Comparison of ENCODE assay signal across 20 cellular contexts in genomic region chr9:123070210-123070609, GRCh38. TPM values are rescaled to one million over a fixed set of nuclear protein-coding genes. Genes with fewer than 3 reads are reported as not detected.
"Had no signal": no experiment of that assay in that cellular context is flagged by ENCODE, and none has a peak within 500 bp of the region (broad histone marks: within the 10 kb centered on the region; RNA-seq: fewer than 3 reads in every experiment).

No MANE protein-coding gene starts in this region.

- ATAC-seq: body of pancreas, left lung had no signal

- H3K27me3 Mint-ChIP-seq: activated CD4-positive, alpha-beta T cell treated with anti-CD3 and anti-CD28 coated beads, Interleukin-2, amount 10 ng/mL, durations not matched to agents 24 days and 14 days; activated naive CD8-positive, alpha-beta T cell; stimulated activated naive CD8-positive, alpha-beta T cell treated with anti-CD3 and anti-CD28 coated beads, Interleukin-15, Interleukin-2, amounts not matched to agents 100 ng/mL and 50 ng/mL, for 24 hours had no signal

- H3K27ac Mint-ChIP-seq: activated CD4-positive, alpha-beta T cell treated with anti-CD3 and anti-CD28 coated beads, Interleukin-2, amount 10 ng/mL, durations not matched to agents 24 days and 14 days; activated naive CD8-positive, alpha-beta T cell; endodermal cell; nephron; stimulated activated naive CD8-positive, alpha-beta T cell treated with anti-CD3 and anti-CD28 coated beads, Interleukin-15, Interleukin-2, amounts not matched to agents 100 ng/mL and 50 ng/mL, for 24 hours; T-helper 2 cell treated with Interferon-gamma antibody and Interleukin-4, amounts not matched to agents 5 μg/mL and 100 μg/mL, for 36 hours had no signal

- H3K9me3 Mint-ChIP-seq: activated CD4-positive, alpha-beta T cell treated with anti-CD3 and anti-CD28 coated beads, Interleukin-2, amount 10 ng/mL, durations not matched to agents 24 days and 14 days; endodermal cell; nephron; stimulated activated naive CD8-positive, alpha-beta T cell treated with anti-CD3 and anti-CD28 coated beads, Interleukin-15, Interleukin-2, amounts not matched to agents 100 ng/mL and 50 ng/mL, for 24 hours; T-helper 2 cell treated with Interferon-gamma antibody and Interleukin-4, amounts not matched to agents 5 μg/mL and 100 μg/mL, for 36 hours had no signal

- FAIRE-seq: frontal cortex, kidney, TTC549 had no signal

- H3K4me3 Mint-ChIP-seq: activated CD4-positive, alpha-beta T cell treated with anti-CD3 and anti-CD28 coated beads, Interleukin-2, amount 10 ng/mL, durations not matched to agents 24 days and 14 days; activated naive CD8-positive, alpha-beta T cell; endodermal cell; nephron; stimulated activated naive CD8-positive, alpha-beta T cell treated with anti-CD3 and anti-CD28 coated beads, Interleukin-15, Interleukin-2, amounts not matched to agents 100 ng/mL and 50 ng/mL, for 24 hours; T-helper 2 cell treated with Interferon-gamma antibody and Interleukin-4, amounts not matched to agents 5 μg/mL and 100 μg/mL, for 36 hours had no signal

- DNase-seq: activated CD4-positive, alpha-beta T cell treated with anti-CD3 and anti-CD28 coated beads, Interleukin-2, amount 10 ng/mL, durations not matched to agents 24 days and 14 days; activated effector memory CD4-positive, alpha-beta T cell treated with Interleukin-2 at 50 U/mL for 16 hours; amygdala; body of pancreas; dorsolateral prefrontal cortex; endodermal cell; head of caudate nucleus; kidney; left lung; midbrain; spleen; stimulated activated CD8-positive, alpha-beta memory T cell treated with anti-CD3 and anti-CD28 coated beads, Interleukin-4, amount 100 ng/mL, for 48 hours; upper lobe of left lung had no signal

RNA-seq across cellular contexts. Expression of gene GPR21, which starts 36.7 kb away (rescaled TPM):
- total RNA-seq: body of pancreas, epithelial cell of proximal tubule had no signal
